In the genomic region with DNA sequence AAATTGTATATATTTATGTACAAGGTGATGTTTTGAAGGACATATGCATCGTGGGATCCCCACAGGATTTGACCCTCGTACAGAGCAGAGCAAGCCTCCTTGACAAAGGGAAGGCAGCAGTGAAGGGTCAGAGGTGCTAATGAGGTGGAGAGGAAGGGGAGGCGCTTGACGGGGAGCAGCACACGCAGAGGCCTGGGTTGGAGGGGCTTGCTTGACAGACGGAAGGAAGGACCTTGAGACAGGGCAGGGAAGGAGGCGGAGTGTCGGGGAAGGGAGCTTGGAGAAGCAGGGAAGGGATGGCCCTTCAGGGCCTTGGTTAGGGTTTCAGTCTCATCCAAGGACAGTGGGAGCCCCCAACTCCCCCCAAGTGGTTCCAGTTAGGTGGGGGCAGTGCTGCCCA, we compare ENCODE assay signal across 20 cellular contexts.
"Had no signal": no experiment of that assay in that cellular context is flagged by ENCODE, and none has a peak within 500 bp of the region (broad histone marks: within the 10 kb centered on the region; RNA-seq: fewer than 3 reads in every experiment).

No MANE protein-coding gene starts in this region.

- H3K9me3 Mint-ChIP-seq: activated CD4-positive, alpha-beta T cell treated with anti-CD3 and anti-CD28 coated beads, Interleukin-2, amount 10 ng/mL, durations not matched to agents 7 days and 5 days; activated naive CD8-positive, alpha-beta T cell treated with anti-CD3 and anti-CD28 coated beads for 36 hours; activated T-helper 1 cell treated with anti-CD3 and anti-CD28 coated beads, Interleukin-12 subunit alpha, Interleukin-12 subunit beta, Interleukin-2, Interleukin-4 antibody, amounts not matched to agents 30 ng/mL and 10 ng/mL and 1 ng/mL, durations not matched to agents 14 hours and 24 hours and 36 hours; natural killer cell had no signal

- H3K36me3 ChIP-seq: brain microvascular endothelial cell, heart right ventricle, left lung, neutrophil, suprapubic skin had no signal

- DNase-seq: activated CD4-positive, alpha-beta T cell treated with anti-CD3 and anti-CD28 coated beads, Interleukin-2, amount 10 ng/mL, durations not matched to agents 7 days and 5 days; activated CD4-positive, CD25-positive, alpha-beta regulatory T cell; activated naive CD8-positive, alpha-beta T cell treated with anti-CD3 and anti-CD28 coated beads for 36 hours; amygdala; brain microvascular endothelial cell; effector memory CD4-positive, alpha-beta T cell; foreskin melanocyte; heart right ventricle; left lung; natural killer cell; stimulated activated CD4-positive, alpha-beta T cell treated with anti-CD3 and anti-CD28 coated beads, Interleukin-4, amount 100 ng/mL, for 24 hours; stimulated activated naive CD4-positive, alpha-beta T cell treated with Interleukin-2 at 50 U/mL for 16 hours; T1000 had no signal

- H3K27ac Mint-ChIP-seq: activated CD4-positive, alpha-beta T cell treated with anti-CD3 and anti-CD28 coated beads, Interleukin-2, amount 10 ng/mL, durations not matched to agents 7 days and 5 days; activated naive CD8-positive, alpha-beta T cell treated with anti-CD3 and anti-CD28 coated beads for 36 hours; activated T-helper 1 cell treated with anti-CD3 and anti-CD28 coated beads, Interleukin-12 subunit alpha, Interleukin-12 subunit beta, Interleukin-2, Interleukin-4 antibody, amounts not matched to agents 30 ng/mL and 10 ng/mL and 1 ng/mL, durations not matched to agents 14 hours and 24 hours and 36 hours; memory B cell; natural killer cell; type B pancreatic cell had no signal

- H3K27ac ChIP-seq: brain microvascular endothelial cell, epithelial cell of prostate, left lung, neutrophil, skin epidermis, suprapubic skin had no signal

- H3K27me3 ChIP-seq: brain microvascular endothelial cell, heart right ventricle, left lung, neutrophil, suprapubic skin had no signal

- H3K36me3 Mint-ChIP-seq: activated naive CD8-positive, alpha-beta T cell treated with anti-CD3 and anti-CD28 coated beads for 36 hours; natural killer cell had no signal

- H3K27me3 Mint-ChIP-seq: activated CD4-positive, alpha-beta T cell treated with anti-CD3 and anti-CD28 coated beads, Interleukin-2, amount 10 ng/mL, durations not matched to agents 7 days and 5 days; activated naive CD8-positive, alpha-beta T cell treated with anti-CD3 and anti-CD28 coated beads for 36 hours; type B pancreatic cell had no signal

- H3K9me3 ChIP-seq: heart right ventricle, left lung, neutrophil, suprapubic skin had no signal

- H3K4me3 ChIP-seq: heart right ventricle, left lung, skin epidermis, suprapubic skin had no signal

- H3K4me3 Mint-ChIP-seq: activated CD4-positive, alpha-beta T cell treated with anti-CD3 and anti-CD28 coated beads, Interleukin-2, amount 10 ng/mL, durations not matched to agents 7 days and 5 days; activated naive CD8-positive, alpha-beta T cell treated with anti-CD3 and anti-CD28 coated beads for 36 hours; activated T-helper 1 cell treated with anti-CD3 and anti-CD28 coated beads, Interleukin-12 subunit alpha, Interleukin-12 subunit beta, Interleukin-2, Interleukin-4 antibody, amounts not matched to agents 30 ng/mL and 10 ng/mL and 1 ng/mL, durations not matched to agents 14 hours and 24 hours and 36 hours; memory B cell; natural killer cell; type B pancreatic cell had no signal

- H3K4me1 Mint-ChIP-seq: activated naive CD8-positive, alpha-beta T cell treated with anti-CD3 and anti-CD28 coated beads for 36 hours; memory B cell; natural killer cell had no signal
